Comparison of ENCODE assay signal across 1 cellular context in the genomic region with DNA sequence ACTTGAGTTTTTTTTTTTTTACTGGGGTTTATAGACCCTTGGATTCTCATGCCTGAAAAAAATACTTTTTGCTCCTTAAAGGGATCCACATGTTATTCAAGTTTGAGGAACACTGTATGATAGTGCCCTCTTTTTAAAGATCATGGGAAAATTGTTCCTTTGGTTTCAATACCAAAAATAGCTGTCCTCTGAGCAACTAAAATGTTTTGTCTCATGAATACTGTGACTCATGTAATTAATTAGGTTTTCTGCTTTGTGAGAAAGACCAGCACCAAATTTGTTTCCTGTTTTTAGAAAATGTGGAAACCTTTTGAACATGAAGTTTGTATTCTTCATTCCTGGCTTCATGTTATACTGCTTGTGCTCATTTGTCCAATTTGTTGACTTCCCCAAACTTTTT.
TF ChIP-seq lines count a peak whose summit lies in the region.

No MANE protein-coding gene starts in this region.

TF ChIP-seq in GM12878, 131 proteins besides CTCF, POLR2A, EP300 and RAD21 (continued from another document):
- TF ChIP-seq, protein P1, sequence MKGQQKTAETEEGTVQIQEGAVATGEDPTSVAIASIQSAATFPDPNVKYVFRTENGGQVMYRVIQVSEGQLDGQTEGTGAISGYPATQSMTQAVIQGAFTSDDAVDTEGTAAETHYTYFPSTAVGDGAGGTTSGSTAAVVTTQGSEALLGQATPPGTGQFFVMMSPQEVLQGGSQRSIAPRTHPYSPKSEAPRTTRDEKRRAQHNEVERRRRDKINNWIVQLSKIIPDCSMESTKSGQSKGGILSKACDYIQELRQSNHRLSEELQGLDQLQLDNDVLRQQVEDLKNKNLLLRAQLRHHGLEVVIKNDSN (IDR thresholded peaks at IDR 0.05; ENCODE audit: borderline replicate concordance, extremely low read length, insufficient read depth, low read depth, low read length): no peak
- peak; percentile 47 for TF ChIP-seq MEF2B (IDR thresholded peaks at IDR 0.05; ENCODE audit: partially characterized antibody, poor library complexity, severe bottlenecking)
